20 cellular contexts compared by ENCODE assay signal in the genomic region with DNA sequence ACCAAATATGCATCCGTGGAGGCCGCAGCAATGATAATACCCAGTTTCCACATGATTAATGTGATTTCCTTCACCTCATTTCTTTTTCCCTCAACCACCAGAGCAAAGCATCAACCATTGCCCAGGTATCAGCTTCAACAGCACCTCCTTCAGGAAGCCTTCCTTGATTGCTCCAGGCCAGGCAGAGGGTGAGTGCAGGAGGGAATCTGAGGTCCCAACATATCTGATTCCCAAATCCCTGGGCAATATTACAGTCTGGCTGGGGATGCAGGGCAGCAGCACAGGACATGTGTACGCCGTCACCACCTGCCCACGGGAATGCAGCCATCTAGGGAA.
"Had no signal": no experiment of that assay in that cellular context is flagged by ENCODE, and none has a peak within 500 bp of the region (broad histone marks: within the 10 kb centered on the region; RNA-seq: fewer than 3 reads in every experiment).

No MANE protein-coding gene starts in this region.

- DNase-seq: activated CD4-positive, alpha-beta T cell treated with anti-CD3 and anti-CD28 coated beads for 36 hours; activated CD4-positive, alpha-beta T cell treated with anti-CD3 and anti-CD28 coated beads, Interleukin-2, amount 50 U/mL, for 1 hour; activated CD8-positive, alpha-beta memory T cell treated with anti-CD3 and anti-CD28 coated beads, Interleukin-2, amount 50 U/mL, for 48 hours; activated CD8-positive, alpha-beta T cell treated with anti-CD3 and anti-CD28 coated beads, Interleukin-2, amount 10 ng/mL, durations not matched to agents 7 days and 5 days; activated naive CD4-positive, alpha-beta T cell treated with Interleukin-2 at 50 U/mL for 16 hours; activated T-cell treated with anti-CD3 and anti-CD28 coated beads, Interleukin-2, amount 50 U/mL, for 1 hour; amygdala; brain microvascular endothelial cell; Kasumi-1; NCI-H1105 treated with DMSO at 0.1 percent for 48 hours; NCI-H1930; NCI-H2107; NCI-H2171 treated with DMSO at 0.1 percent for 48 hours; NCI-H226; SIG-M5; T-cell; T-helper 2 cell; T1000 had no signal

- H3K27me3 ChIP-seq: brain microvascular endothelial cell, cardiac muscle cell had no signal

- H3K36me3 Mint-ChIP-seq: activated naive CD8-positive, alpha-beta T cell; T-cell had no signal

- H3K4me3 ChIP-seq: cardiac muscle cell had no signal

- H3K27ac Mint-ChIP-seq: activated CD4-positive, alpha-beta T cell treated with anti-CD3 and anti-CD28 coated beads for 36 hours; activated CD8-positive, alpha-beta T cell treated with anti-CD3 and anti-CD28 coated beads, Interleukin-2, amount 10 ng/mL, durations not matched to agents 7 days and 5 days; activated naive CD8-positive, alpha-beta T cell; T-cell had no signal

- H3K9me3 Mint-ChIP-seq: T-cell had no signal

- H3K4me3 Mint-ChIP-seq: activated CD4-positive, alpha-beta T cell treated with anti-CD3 and anti-CD28 coated beads for 36 hours; activated CD8-positive, alpha-beta T cell treated with anti-CD3 and anti-CD28 coated beads, Interleukin-2, amount 10 ng/mL, durations not matched to agents 7 days and 5 days; activated naive CD8-positive, alpha-beta T cell; T-cell had no signal

- H3K36me3 ChIP-seq: brain microvascular endothelial cell, cardiac muscle cell had no signal

- H3K27ac ChIP-seq: brain microvascular endothelial cell, cardiac muscle cell had no signal

- ATAC-seq: activated CD4-positive, alpha-beta T cell treated with anti-CD3 and anti-CD28 coated beads for 36 hours; activated CD8-positive, alpha-beta T cell treated with anti-CD3 and anti-CD28 coated beads, Interleukin-2, amount 10 ng/mL, durations not matched to agents 7 days and 5 days; T-cell had no signal

- H3K4me1 Mint-ChIP-seq: activated CD4-positive, alpha-beta T cell treated with anti-CD3 and anti-CD28 coated beads for 36 hours; T-cell had no signal
